19 cellular contexts compared by ENCODE assay signal in genomic region chr2:209371407-209371806, GRCh38. TPM values are rescaled to one million over a fixed set of nuclear protein-coding genes. Genes with fewer than 3 reads are reported as not detected.
DNase-seq lines count a peak whose midpoint lies in the region; ATAC-seq, FAIRE-seq and TF ChIP-seq lines count a peak whose summit lies in the region.
"Had no signal": no experiment of that assay in that cellular context is flagged by ENCODE, and none has a peak within 500 bp of the region (broad histone marks: within the 10 kb centered on the region; RNA-seq: fewer than 3 reads in every experiment).

No MANE protein-coding gene starts in this region.

- H3K27me3 ChIP-seq in IMR-90 (ENCODE audit: control insufficient read depth, insufficient read depth, low read length) (no peaks in the 10 kb centered on the region), K562 (ENCODE audit: control insufficient read depth in 2 of 2, insufficient read depth in 2 of 2, low read length in 2 of 2) (no peaks in the 10 kb centered on the region)

- H3K4me1 ChIP-seq in A549 (peaks cover 9% of the 10 kb centered on the region; the same call in 2 of the 3 replicates), IMR-90 (ENCODE audit: control insufficient read depth, insufficient read depth, low read length) (no peaks in the 10 kb centered on the region), K562 (replicated peaks in 1 of 2; ENCODE audit: control insufficient read depth in 2 of 2, insufficient read depth in 2 of 2, low read length in 2 of 2) (no peaks in the 10 kb centered on the region)
- H3K4me1 ChIP-seq: BLaER1 treated with 17β-estradiol and CSF1 and Interleukin-3, amounts not matched to agents 10 nM and 100 nM had no signal

- TF ChIP-seq RAD21 in A549 (conservative IDR thresholded peaks at IDR 0.05 in 1 of 2, IDR thresholded peaks at IDR 0.05 in 1 of 2) (no peak), IMR-90 (IDR thresholded peaks at IDR 0.05; ENCODE audit: low read length) (no peak), K562 (CRISPR knock-in tag; conservative IDR thresholded peaks at IDR 0.05 in 1 of 2, IDR thresholded peaks at IDR 0.05 in 1 of 2) (no peak)

- POLR2A ChIA-PET in A549 (lab: Yijun Ruan, JAX): no interaction called here
- POLR2A ChIA-PET in IMR-90 (lab: Charles Lee; ENCODE audit: unreplicated experiment): no interaction called here
- POLR2A ChIA-PET in K562 (lab: Yijun Ruan, JAX): interaction anchor here (0.7 kb wide), 1 partner anchor 36 kb away, joined by 4 read pairs; no protein-coding TSS in a partner anchor

- H4K20me1 ChIP-seq in IMR-90 (ENCODE audit: insufficient read depth, low read length) (no peaks in the 10 kb centered on the region), K562 (replicated peaks; ENCODE audit: control insufficient read depth, insufficient read depth, low read length) (no peaks in the 10 kb centered on the region)
- H4K20me1 ChIP-seq: BLaER1 treated with 17β-estradiol and CSF1 and Interleukin-3, amounts not matched to agents 10 nM and 100 nM had no signal

- H3K79me2 ChIP-seq in K562 (ENCODE audit: control insufficient read depth, insufficient read depth, low read length): no peaks in the 10 kb centered on the region

- H3K79me1 ChIP-seq in IMR-90 (ENCODE audit: low read depth in 1 of 2, low read length in 2 of 2): no peaks in the 10 kb centered on the region

- no peak overlapping the region for H3K4ac ChIP-seq in IMR-90 (ENCODE audit: low read depth, low read length)

- no peak for ATAC-seq in A549
- no peak for ATAC-seq in IMR-90 (ENCODE audit: low read depth)
- ATAC-seq in K562: no peak
- ATAC-seq in GM19035 (IDR thresholded peaks at IDR 0.05; ENCODE audit: unreplicated experiment): no peak
- ATAC-seq: CD8-positive, alpha-beta T cell had no signal

- dilution Hi-C loops in IMR-90 (cut with HindIII; ENCODE audit: low sequenced_read_pairs, unreplicated experiment): no loop called here

- 31% methylated on average over 2 of the region's 2 CpGs for WGBS in A549 (ENCODE audit: missing lambda C conversion rate)
- WGBS in IMR-90 (ENCODE audit: extremely low coverage in 2 of 2, insufficient read length in 1 of 2), 2 experiments: no CpG with 5 or more reads among the region's 2 CpGs
- WGBS in K562 (ENCODE audit: insufficient coverage, low coverage, missing lambda C conversion rate): 0% methylated on average over 2 of the region's 2 CpGs

- TF ChIP-seq CTCF in A549 (IDR thresholded peaks at IDR 0.05) (no peak), IMR-90 (conservative IDR thresholded peaks at IDR 0.05; ENCODE audit: low read depth, low read length) (no peak), K562 (IDR thresholded peaks at IDR 0.05 in 2 of 3, conservative IDR thresholded peaks at IDR 0.05 in 1 of 3; ENCODE audit: insufficient read depth in 2 of 3, low read depth in 1 of 3, low read length in 3 of 3) (no peak)

- H2BK20ac ChIP-seq in IMR-90 (ENCODE audit: low read depth, low read length): no peak overlapping the region

- no peak overlapping the region for H3K23ac ChIP-seq in IMR-90 (ENCODE audit: low read depth, low read length)

- intact Hi-C loops in IMR-90 (cut with micrococcal nuclease): no loop called here
- intact Hi-C loops in K562 (cut with micrococcal nuclease): no loop called here

- no peak overlapping the region for H3K4me2 ChIP-seq in A549
- no peak overlapping the region for H3K4me2 ChIP-seq in IMR-90 (ENCODE audit: low read depth, low read length)
- H3K4me2 ChIP-seq in K562 (ENCODE audit: insufficient read depth, low read length): no peak overlapping the region
- H3K4me2 ChIP-seq: BLaER1 treated with 17β-estradiol and CSF1 and Interleukin-3, amounts not matched to agents 10 nM and 100 nM had no signal

- CTCF ChIA-PET in A549 (lab: Yijun Ruan, JAX) (no interaction called here), IMR-90 (lab: Yijun Ruan, JAX) (no interaction called here), K562 (lab: Yijun Ruan, JAX; ENCODE audit: low intra/inter-chr PET ratio) (no interaction called here)

- TF ChIP-seq EP300 in A549 (IDR thresholded peaks at IDR 0.05) (no peak), K562 (IDR thresholded peaks at IDR 0.05; ENCODE audit: low read length) (no peak)

- H4K91ac ChIP-seq in IMR-90 (ENCODE audit: insufficient read depth, low read depth, low read length): no peak overlapping the region

- H3K36me3 ChIP-seq in IMR-90 (ENCODE audit: control insufficient read depth, insufficient read depth, low read length) (no peaks in the 10 kb centered on the region), K562 (ENCODE audit: control insufficient read depth, insufficient read depth, low read length) (no peaks in the 10 kb centered on the region)
- H3K36me3 ChIP-seq: BLaER1 treated with 17β-estradiol and CSF1 and Interleukin-3, amounts not matched to agents 10 nM and 100 nM had no signal

- H3K27ac ChIP-seq in A549 (no peak overlapping the region), IMR-90 (ENCODE audit: insufficient read depth, low read length) (no peak overlapping the region), K562 (ENCODE audit: extremely low read depth, low read depth, low read length) (no peak overlapping the region), caudate nucleus (ENCODE audit: low read depth, low read length) (no peak overlapping the region)
- H3K27ac ChIP-seq: BLaER1 treated with 17β-estradiol and CSF1 and Interleukin-3, amounts not matched to agents 10 nM and 100 nM; C4-2B had no signal

- H2AK9ac ChIP-seq in IMR-90 (replicated peaks; ENCODE audit: low read depth, low read length, poor library complexity): no peak overlapping the region

- BruUV-seq in IMR-90 (replicated peaks; lab: Mats Ljungman, UMichigan) (no TSS peak), K562 (replicated peaks; lab: Mats Ljungman, UMichigan) (no TSS peak)

- in situ Hi-C loops in IMR-90 (cut with MboI; ENCODE audit: low sequenced_read_pairs) (no loop called here), K562 (cut with MboI) (no loop called here)

- no peak for TF ChIP-seq POLR2A in A549 (IDR thresholded peaks at IDR 0.05; ENCODE audit: low read length)
- no peak for TF ChIP-seq POLR2A in IMR-90 (IDR thresholded peaks at IDR 0.05; ENCODE audit: low read depth, low read length)
- TF ChIP-seq POLR2A in K562 (conservative IDR thresholded peaks at IDR 0.05): no peak

- H2AFZ ChIP-seq in IMR-90 (replicated peaks; ENCODE audit: low read length, poor library complexity): no peak overlapping the region
- no peak overlapping the region for H2AFZ ChIP-seq in K562 (ENCODE audit: low read depth, low read length)

- H3K4me3 ChIP-seq in A549 (no peak overlapping the region), IMR-90 (ENCODE audit: insufficient read depth, low read depth, low read length) (no peak overlapping the region), K562 (no peak overlapping the region)
- H3K4me3 ChIP-seq: BLaER1 treated with 17β-estradiol and CSF1 and Interleukin-3, amounts not matched to agents 10 nM and 100 nM had no signal

- no peak for DNase-seq in A549 (ENCODE audit: low read depth in 1 of 2, low spot score in 1 of 2)
- DNase-seq in IMR-90: no peak
- DNase-seq in K562 (ENCODE audit: extremely low read depth in 1 of 4, low spot score in 3 of 4): no peak
- DNase-seq in caudate nucleus (lab: John Stamatoyannopoulos, UW): no peak
- DNase-seq: 8988T; AML-193; Caco-2; Calu3; CD4-positive, alpha-beta T cell; CD8-positive, alpha-beta T cell; DMS79 treated with DMSO at 0.1 percent for 48 hours; GF-D8 had no signal

- FAIRE-seq in A549 (lab: Jason Lieb, UNC): no peak
- no peak for FAIRE-seq in K562 (lab: Jason Lieb, UNC)
- FAIRE-seq: D721Med, G401.6, GM12891, GM19239 had no signal

- no peak overlapping the region for H4K8ac ChIP-seq in IMR-90 (ENCODE audit: low read depth in 2 of 2, low read length in 2 of 2)

- H3K9ac ChIP-seq in IMR-90 (ENCODE audit: low read depth, low read length) (no peak overlapping the region), K562 (ENCODE audit: insufficient read depth in 1 of 2, low read depth in 2 of 2, low read length in 2 of 2) (no peak overlapping the region)
- H3K9ac ChIP-seq: BLaER1 treated with 17β-estradiol and CSF1 and Interleukin-3, amounts not matched to agents 10 nM and 100 nM had no signal

- H3K9me1 ChIP-seq in IMR-90 (ENCODE audit: insufficient read depth, low read length) (no peaks in the 10 kb centered on the region), K562 (ENCODE audit: control insufficient read depth, insufficient read depth, low read length) (no peaks in the 10 kb centered on the region)

- H3K9me3 ChIP-seq in A549: peaks cover 18% of the 10 kb centered on the region
- no peaks in the 10 kb centered on the region for H3K9me3 ChIP-seq in IMR-90 (ENCODE audit: control insufficient read depth, insufficient read depth, low read length)
- H3K9me3 ChIP-seq in K562 (replicated peaks; ENCODE audit: control insufficient read depth, insufficient read depth, low read depth, low read length): no peaks in the 10 kb centered on the region

- H2BK15ac ChIP-seq in IMR-90 (ENCODE audit: low read depth, low read length): no peak overlapping the region

- no peak overlapping the region for H2BK120ac ChIP-seq in IMR-90 (ENCODE audit: low read depth, low read length)

- H4K5ac ChIP-seq in IMR-90 (ENCODE audit: low read depth, low read length): no peak overlapping the region

- no peak overlapping the region for H3K18ac ChIP-seq in IMR-90 (ENCODE audit: low read depth, low read length)

- no peak overlapping the region for H3K14ac ChIP-seq in IMR-90 (replicated peaks; ENCODE audit: low read depth, low read length)

- H3K56ac ChIP-seq in IMR-90 (ENCODE audit: extremely low read depth, insufficient read depth, low read length): no peak overlapping the region

- H2AK5ac ChIP-seq in IMR-90 (ENCODE audit: low read depth, low read length): no peak overlapping the region

- no peak overlapping the region for H2BK5ac ChIP-seq in IMR-90 (ENCODE audit: low read depth, low read length, poor library complexity, severe bottlenecking)

RNA-seq across cellular contexts. Expression of gene MAP2, which starts 52.4 kb away (rescaled TPM):
- polyA plus RNA-seq in A549 (2011; rRNA removed) (1.8 and 2.2 TPM in 2 replicates), A549 (2017; fragmentation: RNase III; extraction: RNeasy Plus Mini Kit Qiagen cat#74134 plus additional on column Dnase treatment) (0.43 to 0.53 TPM (median 0.50 TPM) in 3 replicates), IMR-90 (2012; rRNA removed) (0.26 and 0.29 TPM in 2 replicates), K562 (2011; rRNA removed) (not detected in 2 replicates), K562 (2014; fragmentation: Illumina TruSeq; extraction: Trizol) (not detected in 2 replicates), K562 (2014; fragmentation: Nextera tagmentation; extraction: Ambion mirVana) (not detected), K562 (2014; rRNA removed) (not detected in 2 replicates)
- 0.30 and 0.43 TPM in 2 replicates for polyA plus RNA-seq in A549 (2012; cell fraction: cytosol; rRNA removed)
- 0.60 and 0.74 TPM in 2 replicates for polyA plus RNA-seq in A549 (2012; cell fraction: nucleus; rRNA removed)
- 4.6 and 5.0 TPM in 2 replicates for polyA minus RNA-seq in A549 (2011; rRNA and poly(A)+ RNA removed)
- total RNA-seq in IMR-90 (2012; rRNA removed) (0.28 and 0.36 TPM in 2 replicates), K562 (2014; rRNA removed) (not detected in 2 replicates), K562 (2014; rRNA removed; fragmentation: Illumina TruSeq; extraction: Trizol) (not detected in 2 replicates), K562 (2015; rRNA removed; fragmentation: Illumina TruSeq; extraction: Trizol) (not detected in 2 replicates), K562 (2021) (0.04 and 0.13 TPM in 2 replicates)
- polyA plus RNA-seq in IMR-90 (2012; cell fraction: cytosol; rRNA removed): 0.04 and 0.26 TPM in 2 replicates
- polyA plus RNA-seq in IMR-90 (2012; cell fraction: nucleus; rRNA removed; ENCODE audit: low replicate concordance): 0.26 and 0.42 TPM in 2 replicates
- total RNA-seq in K562 (2011; cell fraction: chromatin; rRNA removed; ENCODE audit: low replicate concordance): not detected in 2 replicates
- not detected in 2 replicates for total RNA-seq in K562 (2011; cell fraction: nucleolus; rRNA removed)
- not detected in 2 replicates for total RNA-seq in K562 (2011; cell fraction: nucleoplasm; rRNA removed)
- not detected in 2 replicates for polyA plus RNA-seq in K562 (2011; cell fraction: cytosol; rRNA removed)
- polyA plus RNA-seq in K562 (2011; cell fraction: nucleus; rRNA removed): not detected in 2 replicates
- 0.26 TPM in 1 of 2 replicates, not detected in the other for polyA plus RNA-seq in K562 (2012)
- polyA minus RNA-seq in K562 (2011; rRNA and poly(A)+ RNA removed): not detected in 2 replicates
- not detected in 2 replicates for polyA minus RNA-seq in K562 (2011; cell fraction: cytosol; rRNA and poly(A)+ RNA removed)
- polyA minus RNA-seq in K562 (2011; cell fraction: nucleus; rRNA and poly(A)+ RNA removed): not detected in 2 replicates
- total RNA-seq: CD8-positive, alpha-beta T cell had no signal

Comparison
In these comparisons a context has a peak if more than half of its experiments do, and no peak if none do; other contexts are left out.
1. Of the 35 proteins assayed by ChIP-seq in both K562 and A549: peak only in K562: none; only in A549: none; in both: MAFK; in neither: 34.